ENCODE assay signal across 17 cellular contexts in genomic region chr4:158896459-158897238, GRCh38.
A peak's percentile ranks its signal among the peaks of the same experiment; 100 is the strongest.
DNase-seq lines count a peak whose midpoint lies in the region; ATAC-seq, FAIRE-seq and TF ChIP-seq lines count a peak whose summit lies in the region.
"Had no signal": no experiment of that assay in that cellular context is flagged by ENCODE, and none has a peak within 500 bp of the region (broad histone marks: within the 10 kb centered on the region; RNA-seq: fewer than 3 reads in every experiment).

No MANE protein-coding gene starts in this region.

- H3K4me2 ChIP-seq in A549 = peak overlapping the region; percentile 25; the same call in 1 of the 3 replicates
- no peak overlapping the region for H3K4me2 ChIP-seq in OCI-LY1 (ENCODE audit: low read length)
- H3K4me2 ChIP-seq: PC-9 had no signal

- TF ChIP-seq CTCF in A549 (IDR thresholded peaks at IDR 0.05) = no peak
- TF ChIP-seq CTCF in OCI-LY1 (IDR thresholded peaks at IDR 0.05; ENCODE audit: low read length) = no peak
- TF ChIP-seq CTCF in endothelial cell (IDR thresholded peaks at IDR 0.05; ENCODE audit: unreplicated experiment) = no peak
- TF ChIP-seq CTCF in ovary (IDR thresholded peaks at IDR 0.05) = no peak
- no peak for TF ChIP-seq CTCF in sigmoid colon (IDR thresholded peaks at IDR 0.05)

- no peaks in the 10 kb centered on the region for H3K9me2 ChIP-seq in OCI-LY1 (ENCODE audit: low read depth, low read length)

- intact Hi-C loops in dendritic cell treated with granulocyte-macrophage colony-stimulating factor and Interleukin-4, amounts not matched to agents 40 ng/mL and 50 ng/mL, for 4 days (cut with micrococcal nuclease) = loop anchor here (10.0 kb wide), 1 partner anchor 278 kb away; no protein-coding TSS in a partner anchor
- intact Hi-C loops in ovary (cut with DNase I) (no loop called here), sigmoid colon (cut with DNase I) (no loop called here)

- H3K4me1 Mint-ChIP-seq in dendritic cell treated with granulocyte-macrophage colony-stimulating factor and Interleukin-4, amounts not matched to agents 40 ng/mL and 50 ng/mL, for 4 days (ENCODE audit: low read depth) = peaks cover 37% of the 10 kb centered on the region
- H3K4me1 Mint-ChIP-seq in natural killer cell treated with Interleukin-12 subunit alpha and Interleukin-12 subunit beta and Interleukin-15 and Interleukin-18, amount 100 ng/mL, for 72 hours (ENCODE audit: low read depth in 2 of 2) = peaks cover 41 to 49% of the 10 kb centered on the region in 2 donors
- H3K4me1 Mint-ChIP-seq in endothelial cell (ENCODE audit: unreplicated experiment) = peaks cover 14% of the 10 kb centered on the region

- H3K9me3 ChIP-seq in A549 (no peaks in the 10 kb centered on the region), OCI-LY1 (ENCODE audit: low read length) (no peaks in the 10 kb centered on the region), ovary (no peaks in the 10 kb centered on the region), sigmoid colon (no peaks in the 10 kb centered on the region)
- H3K9me3 ChIP-seq: body of pancreas, thyroid gland had no signal

- H3K4me3 ChIP-seq in A549 (no peak overlapping the region), OCI-LY1 (ENCODE audit: low read depth, low read length, poor library complexity, severe bottlenecking) (no peak overlapping the region), ovary (no peak overlapping the region), sigmoid colon (no peak overlapping the region)
- H3K4me3 ChIP-seq: body of pancreas, PC-9, thyroid gland had no signal

- no peak for FAIRE-seq in A549 (lab: Jason Lieb, UNC)
- FAIRE-seq: kidney had no signal

- H3K27ac Mint-ChIP-seq in dendritic cell treated with granulocyte-macrophage colony-stimulating factor and Interleukin-4, amounts not matched to agents 40 ng/mL and 50 ng/mL, for 4 days = peak overlapping the region; percentile 45
- peak overlapping the region; percentile 63 to 82 for H3K27ac Mint-ChIP-seq in natural killer cell treated with Interleukin-12 subunit alpha and Interleukin-12 subunit beta and Interleukin-15 and Interleukin-18, amount 100 ng/mL, for 72 hours
- no peak overlapping the region for H3K27ac Mint-ChIP-seq in endothelial cell (ENCODE audit: unreplicated experiment)
- H3K27ac Mint-ChIP-seq: activated naive CD4-positive, alpha-beta T cell treated with anti-CD3 and anti-CD28 coated beads, Interleukin-2, amount 10 ng/mL, durations not matched to agents 7 days and 5 days had no signal

- H3K27me3 ChIP-seq in OCI-LY1 (ENCODE audit: insufficient read depth, low read length) (no peaks in the 10 kb centered on the region), ovary (no peaks in the 10 kb centered on the region), sigmoid colon (no peaks in the 10 kb centered on the region)
- H3K27me3 ChIP-seq: body of pancreas, thyroid gland had no signal

- peaks cover 80% of the 10 kb centered on the region for H3K36me3 Mint-ChIP-seq in dendritic cell treated with granulocyte-macrophage colony-stimulating factor and Interleukin-4, amounts not matched to agents 40 ng/mL and 50 ng/mL, for 4 days (ENCODE audit: low read depth)
- peaks cover 36% of the 10 kb centered on the region for H3K36me3 Mint-ChIP-seq in natural killer cell treated with Interleukin-12 subunit alpha and Interleukin-12 subunit beta and Interleukin-15 and Interleukin-18, amount 100 ng/mL, for 72 hours
- peaks cover 13% of the 10 kb centered on the region for H3K36me3 Mint-ChIP-seq in endothelial cell (ENCODE audit: low read depth, unreplicated experiment)

- H2AFZ ChIP-seq in OCI-LY1 (ENCODE audit: low read length) = 0 out of 2 replicates have a peak overlapping the region, but pooled peaks have one; percentile 19
- H2AFZ ChIP-seq: PC-9 had no signal

- H3K36me3 ChIP-seq in OCI-LY1 (ENCODE audit: insufficient read depth, low read length) (no peaks in the 10 kb centered on the region), ovary (no peaks in the 10 kb centered on the region), sigmoid colon (peaks cover 0 to 29% (median 0%) of the 10 kb centered on the region in 4 donors)

- H3K9ac ChIP-seq in OCI-LY1 (ENCODE audit: low read length) = no peak overlapping the region

- 71% methylated on average over 14 of the region's 14 CpGs for WGBS in A549 (ENCODE audit: missing lambda C conversion rate)
- WGBS in ovary, 3 donors = 56 to 69% (median 64%) methylated on average over 14 of the region's 14 CpGs
- WGBS in sigmoid colon, 2 donors = 77 to 81% methylated on average over 14 of the region's 14 CpGs

- no peaks in the 10 kb centered on the region for H3K79me2 ChIP-seq in OCI-LY1 (ENCODE audit: insufficient read depth, low read length)

- no peak for TF ChIP-seq RAD21 in A549 (conservative IDR thresholded peaks at IDR 0.05 in 1 of 2, IDR thresholded peaks at IDR 0.05 in 1 of 2)

- H3K4me1 ChIP-seq in A549 (peaks cover 10% of the 10 kb centered on the region; the same call in 1 of the 3 replicates), OCI-LY1 (ENCODE audit: insufficient read depth, low read length, severe bottlenecking) (peaks cover 10% of the 10 kb centered on the region), ovary (ENCODE audit: insufficient read depth) (no peaks in the 10 kb centered on the region), sigmoid colon (peaks cover 0 to 23% (median 6%) of the 10 kb centered on the region in 4 donors)
- H3K4me1 ChIP-seq: body of pancreas, thyroid gland had no signal

- no peaks in the 10 kb centered on the region for H4K20me1 ChIP-seq in OCI-LY1 (ENCODE audit: insufficient read depth, low read length)

- DNase-seq in A549 (ENCODE audit: low read depth in 1 of 2, low spot score in 1 of 2) (no peak), endothelial cell (ENCODE audit: low spot score) (no peak), ovary (no peak), sigmoid colon (no peak)
- DNase-seq in natural killer cell treated with Interleukin-12 subunit alpha and Interleukin-12 subunit beta and Interleukin-15 and Interleukin-18, amount 100 ng/mL, for 72 hours (ENCODE audit: low spot score) = no peak
- DNase-seq: activated CD4-positive, CD25-positive, alpha-beta regulatory T cell; activated CD8-positive, alpha-beta memory T cell treated with anti-CD3 and anti-CD28 coated beads, Interleukin-2, amount 50 U/mL, for 48 hours; activated naive CD4-positive, alpha-beta T cell treated with anti-CD3 and anti-CD28 coated beads, Interleukin-2, amount 10 ng/mL, durations not matched to agents 7 days and 5 days; kidney; NCI-H1930; NCI-H526 treated with DMSO at 0.1 percent for 48 hours had no signal

- CTCF ChIA-PET in A549 (lab: Yijun Ruan, JAX) = interaction anchor here (1.2 to 1.6 kb wide), 3 partner anchors 9 to 40 kb away, joined by 3 to 4 read pairs (median 3); no protein-coding TSS in a partner anchor

- TF ChIP-seq EP300 in A549 (IDR thresholded peaks at IDR 0.05) = no peak
- TF ChIP-seq EP300 in ovary (IDR thresholded peaks at IDR 0.05) = no peak
- TF ChIP-seq EP300 in sigmoid colon (IDR thresholded peaks at IDR 0.05) = no peak

- no peaks in the 10 kb centered on the region for H3F3A ChIP-seq in OCI-LY1 (ENCODE audit: insufficient read depth, low read length)

- H3K27me3 Mint-ChIP-seq in dendritic cell treated with granulocyte-macrophage colony-stimulating factor and Interleukin-4, amounts not matched to agents 40 ng/mL and 50 ng/mL, for 4 days = no peaks in the 10 kb centered on the region
- no peaks in the 10 kb centered on the region for H3K27me3 Mint-ChIP-seq in natural killer cell treated with Interleukin-12 subunit alpha and Interleukin-12 subunit beta and Interleukin-15 and Interleukin-18, amount 100 ng/mL, for 72 hours
- H3K27me3 Mint-ChIP-seq in endothelial cell (ENCODE audit: unreplicated experiment) = peaks cover 3% of the 10 kb centered on the region
- H3K27me3 Mint-ChIP-seq: activated naive CD4-positive, alpha-beta T cell treated with anti-CD3 and anti-CD28 coated beads, Interleukin-2, amount 10 ng/mL, durations not matched to agents 7 days and 5 days had no signal

- H3K27ac ChIP-seq in A549 = peak overlapping the region in 1 of 2 experiments; percentile 35; a peak in 3 of 6 replicates
- H3K27ac ChIP-seq in OCI-LY1 (ENCODE audit: low read depth, low read length, poor library complexity, severe bottlenecking) = peak overlapping the region; percentile 2
- no peak overlapping the region for H3K27ac ChIP-seq in ovary
- H3K27ac ChIP-seq in sigmoid colon = peak overlapping the region in 2 of 4 donors; percentile 5 to 22
- H3K27ac ChIP-seq: PC-9, thyroid gland had no signal

- H3K4me3 Mint-ChIP-seq in dendritic cell treated with granulocyte-macrophage colony-stimulating factor and Interleukin-4, amounts not matched to agents 40 ng/mL and 50 ng/mL, for 4 days = no peak overlapping the region
- H3K4me3 Mint-ChIP-seq in natural killer cell treated with Interleukin-12 subunit alpha and Interleukin-12 subunit beta and Interleukin-15 and Interleukin-18, amount 100 ng/mL, for 72 hours = peak overlapping the region; percentile 38
- H3K4me3 Mint-ChIP-seq in endothelial cell (ENCODE audit: unreplicated experiment) = no peak overlapping the region
- H3K4me3 Mint-ChIP-seq: activated naive CD4-positive, alpha-beta T cell treated with anti-CD3 and anti-CD28 coated beads, Interleukin-2, amount 10 ng/mL, durations not matched to agents 7 days and 5 days had no signal

- POLR2A ChIA-PET in A549 (lab: Yijun Ruan, JAX) = no interaction called here

- TF ChIP-seq POLR2A in A549 (IDR thresholded peaks at IDR 0.05; ENCODE audit: low read length) = no peak
- TF ChIP-seq POLR2A in ovary (IDR thresholded peaks at IDR 0.05) = no peak
- no peak for TF ChIP-seq POLR2A in sigmoid colon (IDR thresholded peaks at IDR 0.05)

- no peaks in the 10 kb centered on the region for H3K9me3 Mint-ChIP-seq in dendritic cell treated with granulocyte-macrophage colony-stimulating factor and Interleukin-4, amounts not matched to agents 40 ng/mL and 50 ng/mL, for 4 days
- no peaks in the 10 kb centered on the region for H3K9me3 Mint-ChIP-seq in natural killer cell treated with Interleukin-12 subunit alpha and Interleukin-12 subunit beta and Interleukin-15 and Interleukin-18, amount 100 ng/mL, for 72 hours
- no peaks in the 10 kb centered on the region for H3K9me3 Mint-ChIP-seq in endothelial cell (ENCODE audit: unreplicated experiment)

- no peak for ATAC-seq in A549
- ATAC-seq in natural killer cell treated with Interleukin-12 subunit alpha and Interleukin-12 subunit beta and Interleukin-15 and Interleukin-18, amount 100 ng/mL, for 72 hours = peak in 1 of 2 donors; percentile 70
- ATAC-seq in HG03045 (IDR thresholded peaks at IDR 0.05; ENCODE audit: unreplicated experiment) = no peak
- ATAC-seq: body of pancreas had no signal

TF ChIP-seq in A549, 52 proteins besides CTCF, POLR2A, EP300 and RAD21 (continues in another document):
- no peak for TF ChIP-seq ZFP36 (IDR thresholded peaks at IDR 0.05; ENCODE audit: borderline replicate concordance, partially characterized antibody)
- TF ChIP-seq KDM5A (IDR thresholded peaks at IDR 0.05) = no peak
- TF ChIP-seq MAFK (IDR thresholded peaks at IDR 0.05; ENCODE audit: partially characterized antibody) = no peak
- no peak for TF ChIP-seq HOXB13 (CRISPR knock-in tag; IDR thresholded peaks at IDR 0.05; ENCODE audit: low read depth)
- TF ChIP-seq ZSCAN20 (CRISPR knock-in tag; IDR thresholded peaks at IDR 0.05) = no peak
